In genomic region chr2:182866095-182866460, GRCh38 we compare ENCODE assay signal across 8 cellular contexts. TPM values are rescaled to one million over a fixed set of nuclear protein-coding genes. Genes with fewer than 3 reads are reported as not detected.
DNase-seq lines count a peak whose midpoint lies in the region; ATAC-seq and TF ChIP-seq lines count a peak whose summit lies in the region.

No MANE protein-coding gene starts in this region.

- H3K4me3 ChIP-seq in body of pancreas (no peak overlapping the region), kidney epithelial cell (ENCODE audit: low read depth, low read length) (peak overlapping the region; percentile 41), thoracic aorta (peak overlapping the region; percentile 79), MM.1S (ENCODE audit: low read length) (no peak overlapping the region)

- H3K4me1 Mint-ChIP-seq in activated CD4-positive, alpha-beta T cell treated with anti-CD3 and anti-CD28 coated beads for 36 hours: peaks cover 15% of the 10 kb centered on the region

- H3K4me3 Mint-ChIP-seq in activated CD4-positive, alpha-beta T cell treated with anti-CD3 and anti-CD28 coated beads for 36 hours: no peak overlapping the region

- H3K79me2 ChIP-seq in MM.1S (ENCODE audit: low read length): no peaks in the 10 kb centered on the region

- H3K9me3 Mint-ChIP-seq in activated CD4-positive, alpha-beta T cell treated with anti-CD3 and anti-CD28 coated beads for 36 hours (ENCODE audit: low read depth): no peaks in the 10 kb centered on the region

- no peak for ATAC-seq in activated CD4-positive, alpha-beta T cell treated with anti-CD3 and anti-CD28 coated beads for 36 hours
- ATAC-seq in body of pancreas: peak; percentile 22
- no peak for ATAC-seq in thoracic aorta (ENCODE audit: insufficient number of reproducible peaks, low FRiP score, low read depth)
- no peak for ATAC-seq in HG02678 (IDR thresholded peaks at IDR 0.05; ENCODE audit: unreplicated experiment)

- H3K9me3 ChIP-seq in body of pancreas: no peaks in the 10 kb centered on the region
- H3K9me3 ChIP-seq in thoracic aorta: no peaks in the 10 kb centered on the region
- H3K9me3 ChIP-seq in MM.1S (replicated peaks; ENCODE audit: insufficient read depth, low read length): no peaks in the 10 kb centered on the region

- H3K36me3 Mint-ChIP-seq in activated CD4-positive, alpha-beta T cell treated with anti-CD3 and anti-CD28 coated beads for 36 hours (ENCODE audit: low read depth): no peaks in the 10 kb centered on the region

- peak; percentile 12 for DNase-seq in activated CD4-positive, alpha-beta T cell treated with anti-CD3 and anti-CD28 coated beads for 36 hours
- no peak for DNase-seq in activated CD4-positive, alpha-beta T cell treated with anti-CD3 and anti-CD28 coated beads for 1 hour
- DNase-seq in body of pancreas (peak in 2 of 4 donors; percentile 11 to 12), kidney epithelial cell (ENCODE audit: low read depth) (no peak), thoracic aorta (ENCODE audit: low spot score) (no peak), MM.1S (no peak), KBM-7 (no peak)

- TF ChIP-seq CTCF in body of pancreas (IDR thresholded peaks at IDR 0.05) (no peak), kidney epithelial cell (IDR thresholded peaks at IDR 0.05; ENCODE audit: insufficient read depth, low read length, poor library complexity, severe bottlenecking) (no peak), thoracic aorta (IDR thresholded peaks at IDR 0.05) (no peak), MM.1S (IDR thresholded peaks at IDR 0.05; ENCODE audit: low read length) (no peak)

- no peak overlapping the region for H2AFZ ChIP-seq in MM.1S (ENCODE audit: low read length)

- no peak for TF ChIP-seq POLR2A in body of pancreas (IDR thresholded peaks at IDR 0.05)

- H4K20me1 ChIP-seq in MM.1S (ENCODE audit: insufficient read depth, low read length): no peaks in the 10 kb centered on the region

- intact Hi-C loops in activated CD4-positive, alpha-beta T cell treated with anti-CD3 and anti-CD28 coated beads for 36 hours (cut with DNase I, micrococcal nuclease): no loop called here
- intact Hi-C loops in body of pancreas (cut with DNase I): no loop called here

- no peak overlapping the region for H3K27ac Mint-ChIP-seq in activated CD4-positive, alpha-beta T cell treated with anti-CD3 and anti-CD28 coated beads for 36 hours

- H3K27me3 Mint-ChIP-seq in activated CD4-positive, alpha-beta T cell treated with anti-CD3 and anti-CD28 coated beads for 36 hours: peaks cover 57% of the 10 kb centered on the region

- H3K4me1 ChIP-seq in body of pancreas (peaks cover 23% of the 10 kb centered on the region), thoracic aorta (ENCODE audit: control insufficient read depth in 1 of 2, low read depth in 2 of 2) (peaks cover 21 to 48% of the 10 kb centered on the region in 2 donors), MM.1S (ENCODE audit: low read length) (0 out of 2 replicates have a peak, but pooled peaks cover 2% of the 10 kb centered on the region)

- 41 to 43% methylated on average over 10 to 19 of the region's 19 CpGs for WGBS in body of pancreas, 2 donors

- H3K27ac ChIP-seq in body of pancreas (no peak overlapping the region), thoracic aorta (peak overlapping the region; percentile 83 to 92), MM.1S (ENCODE audit: low read length) (no peak overlapping the region)

- no peaks in the 10 kb centered on the region for H3K9me2 ChIP-seq in MM.1S (replicated peaks; ENCODE audit: insufficient read depth, low read length)

- POLR2A ChIA-PET in activated CD4-positive, alpha-beta T cell treated with anti-CD3 and anti-CD28 coated beads for 36 hours (lab: Charles Lee): no interaction called here

- CTCF ChIA-PET in activated CD4-positive, alpha-beta T cell treated with anti-CD3 and anti-CD28 coated beads for 36 hours (lab: Charles Lee): no interaction called here

- H3K27me3 ChIP-seq in body of pancreas (no peaks in the 10 kb centered on the region), kidney epithelial cell (ENCODE audit: control insufficient read depth, insufficient read depth, low read length) (peaks cover 9% of the 10 kb centered on the region), thoracic aorta (replicated peaks; ENCODE audit: insufficient read depth) (no peaks in the 10 kb centered on the region), MM.1S (replicated peaks; ENCODE audit: insufficient read depth, low read length) (no peaks in the 10 kb centered on the region)

- H3K4me2 ChIP-seq in MM.1S (ENCODE audit: low read depth, low read length): no peak overlapping the region

- no peaks in the 10 kb centered on the region for H3F3A ChIP-seq in MM.1S (ENCODE audit: insufficient read depth, low read length)

- H3K36me3 ChIP-seq in body of pancreas (replicated peaks in 1 of 2; ENCODE audit: insufficient read depth in 1 of 2, low read depth in 2 of 2): no peaks in the 10 kb centered on the region
- no peaks in the 10 kb centered on the region for H3K36me3 ChIP-seq in kidney epithelial cell (ENCODE audit: control insufficient read depth, insufficient read depth, low read length)
- H3K36me3 ChIP-seq in thoracic aorta: no peaks in the 10 kb centered on the region
- no peaks in the 10 kb centered on the region for H3K36me3 ChIP-seq in MM.1S (replicated peaks; ENCODE audit: insufficient read depth, low read length)

- in situ Hi-C loops in KBM-7 (cut with MboI; ENCODE audit: low pct_unique_long_range_greater_than_20kb, low sequenced_read_pairs): no loop called here

- no peak overlapping the region for H3K9ac ChIP-seq in MM.1S (ENCODE audit: low read length)

RNA-seq across cellular contexts. Expression of gene FRZB, which starts 0.4 kb away (rescaled TPM):
- not detected for total RNA-seq in activated CD4-positive, alpha-beta T cell treated with anti-CD3 and anti-CD28 coated beads for 36 hours
- total RNA-seq in body of pancreas: 1 to 10 TPM in 1 of 2 donors, under 1 TPM in 1; 0.66 to 2.9 TPM
- total RNA-seq in kidney epithelial cell: 0.17 TPM in 1 of 2 replicates, not detected in the other
- 100 to 1,000 TPM; 140 to 203 TPM for total RNA-seq in thoracic aorta

Comparison
In these comparisons a context has a peak if more than half of its experiments do, and no peak if none do; other contexts are left out.
1. H3K27ac ChIP-seq: peak in thoracic aorta (2 of 2); none in body of pancreas (0 of 4) and MM.1S (single experiment).
2. H3K4me3 ChIP-seq: peak in kidney epithelial cell (single experiment) and thoracic aorta (single experiment); none in body of pancreas (0 of 2) and MM.1S (single experiment).
3. RNA of gene FRZB, which starts 0.4 kb away (total RNA-seq): 140 to 203 TPM in thoracic aorta; 0.66 to 2.9 TPM in body of pancreas, 0.17 TPM in kidney epithelial cell and not detected in activated CD4-positive, alpha-beta T cell treated with anti-CD3 and anti-CD28 coated beads for 36 hours; every median in the first group is over 10 times any median in the second.